In the genomic region with DNA sequence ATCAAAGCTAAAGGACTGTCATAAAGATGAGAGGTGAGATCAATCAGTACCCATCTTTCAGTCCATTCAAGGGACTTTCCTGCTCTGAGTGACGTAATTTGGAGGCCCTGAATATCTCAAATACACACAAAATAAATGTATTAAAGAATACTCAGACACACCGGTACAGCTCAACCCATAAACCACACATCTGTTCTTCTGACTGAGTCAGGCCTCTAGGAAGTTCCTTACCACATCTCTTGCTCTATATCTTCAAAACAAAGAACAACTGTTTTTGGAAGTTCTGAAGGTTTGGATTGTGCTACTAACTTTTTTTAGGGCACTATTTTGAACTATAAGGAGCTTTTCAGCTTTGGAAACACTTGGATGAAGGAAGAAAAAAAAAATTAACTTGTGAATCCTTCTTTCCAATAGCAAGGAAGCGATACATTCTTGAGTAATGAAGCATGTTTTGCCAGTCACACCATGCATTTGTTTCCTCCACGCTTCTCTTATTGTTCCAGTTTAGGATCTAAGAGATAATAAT, we compare ENCODE assay signal across 19 cellular contexts.
DNase-seq lines count a peak whose midpoint lies in the region; ATAC-seq and TF ChIP-seq lines count a peak whose summit lies in the region.
"Had no signal": no experiment of that assay in that cellular context is flagged by ENCODE, and none has a peak within 500 bp of the region (broad histone marks: within the 10 kb centered on the region; RNA-seq: fewer than 3 reads in every experiment).

No MANE protein-coding gene starts in this region.

- H3K4me1 Mint-ChIP-seq in stimulated activated effector memory CD8-positive, alpha-beta T cell treated with anti-CD3 and anti-CD28 coated beads, Interleukin-12 subunit alpha, Interleukin-12 subunit beta, amount 100 ng/mL, for 72 hours, result no peaks in the 10 kb centered on the region
- H3K4me1 Mint-ChIP-seq: activated CD4-positive, alpha-beta memory T cell treated with anti-CD3 and anti-CD28 coated beads, Interleukin-2, amount 10 ng/mL, durations not matched to agents 7 days and 5 days; central memory CD8-positive, alpha-beta T cell; immature natural killer cell had no signal

- DNase-seq in GM04504 (ENCODE audit: low read depth) (peak; percentile 36), RWPE1 (ENCODE audit: low spot score) (peak; percentile 15), epithelial cell of prostate (ENCODE audit: low read depth, low spot score) (no peak), renal cortical epithelial cell (ENCODE audit: low read depth) (peak; percentile 31), mucosa of descending colon (no peak), NCI-H1436 treated with DMSO at 0.1 percent for 48 hours (lab: John Stamatoyannopoulos, UW) (no peak)
- no peak for DNase-seq in stimulated activated effector memory CD8-positive, alpha-beta T cell treated with anti-CD3 and anti-CD28 coated beads, Interleukin-12 subunit alpha, Interleukin-12 subunit beta, amount 100 ng/mL, for 72 hours (ENCODE audit: low spot score in 2 of 2)
- DNase-seq: activated CD4-positive, alpha-beta memory T cell treated with anti-CD3 and anti-CD28 coated beads, Interleukin-2, amount 10 ng/mL, durations not matched to agents 7 days and 5 days; activated effector memory CD4-positive, alpha-beta T cell treated with Interleukin-2 at 50 U/mL for 16 hours; CD4-positive, alpha-beta T cell; GF-D8; immature natural killer cell; NCI-H1417; NCI-H526 treated with DMSO at 0.1 percent for 48 hours; stimulated activated CD4-positive, alpha-beta T cell treated with anti-CD3 and anti-CD28 coated beads, Interleukin-4, amount 100 ng/mL, for 4 hours; stimulated activated naive CD4-positive, alpha-beta T cell treated with Interleukin-2 at 50 U/mL for 16 hours; T1000 had no signal

- CTCF ChIA-PET in RWPE1 (lab: Yijun Ruan, JAX), result interaction anchor here (0.7 kb wide), 1 partner anchor 22 kb away, joined by 3 read pairs; no protein-coding TSS in a partner anchor

- no peak overlapping the region for H3K27ac ChIP-seq in RWPE1
- peak overlapping the region; percentile 87 for H3K27ac ChIP-seq in epithelial cell of prostate

- no peaks in the 10 kb centered on the region for H3K9me3 ChIP-seq in mucosa of descending colon

- no peak overlapping the region for H3K4me3 ChIP-seq in mucosa of descending colon

- H3K36me3 ChIP-seq in mucosa of descending colon (ENCODE audit: low read depth), result no peaks in the 10 kb centered on the region

- intact Hi-C loops in mucosa of descending colon (cut with DNase I, micrococcal nuclease), result no loop called here

- POLR2A ChIA-PET in RWPE1 (lab: Yijun Ruan, JAX; ENCODE audit: low non-redundant PET), result no interaction called here

- H3K4me3 Mint-ChIP-seq in stimulated activated effector memory CD8-positive, alpha-beta T cell treated with anti-CD3 and anti-CD28 coated beads, Interleukin-12 subunit alpha, Interleukin-12 subunit beta, amount 100 ng/mL, for 72 hours, result no peak overlapping the region
- H3K4me3 Mint-ChIP-seq: activated CD4-positive, alpha-beta memory T cell treated with anti-CD3 and anti-CD28 coated beads, Interleukin-2, amount 10 ng/mL, durations not matched to agents 7 days and 5 days; CD4-positive, alpha-beta T cell; central memory CD8-positive, alpha-beta T cell; immature natural killer cell had no signal

- ATAC-seq in mucosa of descending colon, result no peak
- ATAC-seq in GM21737 (IDR thresholded peaks at IDR 0.05; ENCODE audit: unreplicated experiment), result no peak
- no peak for ATAC-seq in stimulated activated effector memory CD8-positive, alpha-beta T cell treated with anti-CD3 and anti-CD28 coated beads, Interleukin-12 subunit alpha, Interleukin-12 subunit beta, amount 100 ng/mL, for 72 hours

- H3K27ac Mint-ChIP-seq in stimulated activated effector memory CD8-positive, alpha-beta T cell treated with anti-CD3 and anti-CD28 coated beads, Interleukin-12 subunit alpha, Interleukin-12 subunit beta, amount 100 ng/mL, for 72 hours, result no peak overlapping the region
- H3K27ac Mint-ChIP-seq: activated CD4-positive, alpha-beta memory T cell treated with anti-CD3 and anti-CD28 coated beads, Interleukin-2, amount 10 ng/mL, durations not matched to agents 7 days and 5 days; CD4-positive, alpha-beta T cell; immature natural killer cell had no signal

- peaks cover 19% of the 10 kb centered on the region for H3K9me3 Mint-ChIP-seq in stimulated activated effector memory CD8-positive, alpha-beta T cell treated with anti-CD3 and anti-CD28 coated beads, Interleukin-12 subunit alpha, Interleukin-12 subunit beta, amount 100 ng/mL, for 72 hours
- H3K9me3 Mint-ChIP-seq: activated CD4-positive, alpha-beta memory T cell treated with anti-CD3 and anti-CD28 coated beads, Interleukin-2, amount 10 ng/mL, durations not matched to agents 7 days and 5 days had no signal

- H3K36me3 Mint-ChIP-seq in stimulated activated effector memory CD8-positive, alpha-beta T cell treated with anti-CD3 and anti-CD28 coated beads, Interleukin-12 subunit alpha, Interleukin-12 subunit beta, amount 100 ng/mL, for 72 hours, result no peaks in the 10 kb centered on the region

- TF ChIP-seq CTCF in RWPE1 (conservative IDR thresholded peaks at IDR 0.05; ENCODE audit: low read depth) (no peak), mucosa of descending colon (IDR thresholded peaks at IDR 0.05) (no peak)

- no peaks in the 10 kb centered on the region for H3K4me1 ChIP-seq in mucosa of descending colon (ENCODE audit: low read depth)

Comparison
In these comparisons a context has a peak if more than half of its experiments do, and no peak if none do; other contexts are left out.
1. DNase-seq: peak in GM04504 (single experiment), RWPE1 (single experiment) and renal cortical epithelial cell (single experiment); none in epithelial cell of prostate (single experiment), mucosa of descending colon (0 of 3), stimulated activated effector memory CD8-positive, alpha-beta T cell treated with anti-CD3 and anti-CD28 coated beads, Interleukin-12 subunit alpha, Interleukin-12 subunit beta, amount 100 ng/mL, for 72 hours (0 of 2) and NCI-H1436 treated with DMSO at 0.1 percent for 48 hours (single experiment).